Comparison of ENCODE assay signal across 1 cellular context in the genomic region with DNA sequence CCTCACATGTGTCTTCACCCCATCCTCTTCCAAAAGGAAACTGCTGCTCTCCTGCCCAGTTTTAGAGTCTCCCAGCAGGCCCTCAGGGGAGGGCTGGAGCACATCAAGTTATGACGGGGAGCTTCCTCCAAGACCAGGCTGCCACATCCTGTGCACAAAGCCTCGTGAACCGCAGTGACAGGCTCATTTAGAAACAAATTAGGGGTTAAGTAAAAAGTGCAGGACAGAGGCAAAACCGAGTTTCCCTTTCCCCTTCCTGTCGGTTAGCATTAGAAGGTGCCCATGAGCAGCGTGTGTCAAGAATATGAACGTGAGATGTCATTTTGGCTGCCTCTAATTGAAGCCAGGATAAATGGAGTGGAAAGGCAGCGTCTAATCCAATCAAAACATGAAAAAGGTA.
TF ChIP-seq lines count a peak whose summit lies in the region.

No MANE protein-coding gene starts in this region.

TF ChIP-seq in WTC11, 78 proteins besides CTCF, POLR2A, EP300 and RAD21 (continued from another document):
- TF ChIP-seq, protein P1, sequence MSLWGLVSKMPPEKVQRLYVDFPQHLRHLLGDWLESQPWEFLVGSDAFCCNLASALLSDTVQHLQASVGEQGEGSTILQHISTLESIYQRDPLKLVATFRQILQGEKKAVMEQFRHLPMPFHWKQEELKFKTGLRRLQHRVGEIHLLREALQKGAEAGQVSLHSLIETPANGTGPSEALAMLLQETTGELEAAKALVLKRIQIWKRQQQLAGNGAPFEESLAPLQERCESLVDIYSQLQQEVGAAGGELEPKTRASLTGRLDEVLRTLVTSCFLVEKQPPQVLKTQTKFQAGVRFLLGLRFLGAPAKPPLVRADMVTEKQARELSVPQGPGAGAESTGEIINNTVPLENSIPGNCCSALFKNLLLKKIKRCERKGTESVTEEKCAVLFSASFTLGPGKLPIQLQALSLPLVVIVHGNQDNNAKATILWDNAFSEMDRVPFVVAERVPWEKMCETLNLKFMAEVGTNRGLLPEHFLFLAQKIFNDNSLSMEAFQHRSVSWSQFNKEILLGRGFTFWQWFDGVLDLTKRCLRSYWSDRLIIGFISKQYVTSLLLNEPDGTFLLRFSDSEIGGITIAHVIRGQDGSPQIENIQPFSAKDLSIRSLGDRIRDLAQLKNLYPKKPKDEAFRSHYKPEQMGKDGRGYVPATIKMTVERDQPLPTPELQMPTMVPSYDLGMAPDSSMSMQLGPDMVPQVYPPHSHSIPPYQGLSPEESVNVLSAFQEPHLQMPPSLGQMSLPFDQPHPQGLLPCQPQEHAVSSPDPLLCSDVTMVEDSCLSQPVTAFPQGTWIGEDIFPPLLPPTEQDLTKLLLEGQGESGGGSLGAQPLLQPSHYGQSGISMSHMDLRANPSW (CRISPR knock-in tag; conservative IDR thresholded peaks at IDR 0.05; ENCODE audit: low read depth): no peak
